In genomic region chr5:106634375-106634774, GRCh38 we compare ENCODE assay signal across 25 cellular contexts.
A peak's percentile ranks its signal among the peaks of the same experiment; 100 is the strongest.
DNase-seq lines count a peak whose midpoint lies in the region; ATAC-seq, FAIRE-seq and TF ChIP-seq lines count a peak whose summit lies in the region.
"Had no signal": no experiment of that assay in that cellular context is flagged by ENCODE, and none has a peak within 500 bp of the region (broad histone marks: within the 10 kb centered on the region; RNA-seq: fewer than 3 reads in every experiment).

No MANE protein-coding gene starts in this region.

- H3K4me2 ChIP-seq in PC-3 (ENCODE audit: low read length) (peak overlapping the region; percentile 62), endothelial cell of umbilical vein (ENCODE audit: insufficient read depth, low read length) (peak overlapping the region; percentile 24), skeletal muscle satellite cell (ENCODE audit: low read length) (peak overlapping the region; percentile 63)
- H3K4me2 ChIP-seq: BLaER1 treated with 17β-estradiol and CSF1 and Interleukin-3, amounts not matched to agents 10 nM and 100 nM had no signal

- no peaks in the 10 kb centered on the region for H3K9me2 ChIP-seq in PC-3 (replicated peaks; ENCODE audit: low read length)

- ATAC-seq in PC-3: peak; percentile 79
- ATAC-seq in HG03342 (IDR thresholded peaks at IDR 0.05; ENCODE audit: unreplicated experiment): no peak
- ATAC-seq in GM21717 (IDR thresholded peaks at IDR 0.05; ENCODE audit: unreplicated experiment): no peak
- no peak for ATAC-seq in GM18861 (IDR thresholded peaks at IDR 0.05; ENCODE audit: unreplicated experiment)
- ATAC-seq: GM12878, K562 had no signal

- TF ChIP-seq CTCF in A673 (conservative IDR thresholded peaks at IDR 0.05; ENCODE audit: low read depth, low read length) (no peak), PC-3 (conservative IDR thresholded peaks at IDR 0.05; ENCODE audit: low read depth, low read length) (no peak), endothelial cell of umbilical vein (IDR thresholded peaks at IDR 0.05; ENCODE audit: extremely low read depth in 1 of 2, insufficient read depth in 1 of 2, low read depth in 1 of 2, low read length in 2 of 2) (no peak), spleen (IDR thresholded peaks at IDR 0.05 in 8 of 11, conservative IDR thresholded peaks at IDR 0.05 in 3 of 11) (no peak)

- BruUV-seq in A673 (replicated peaks; lab: Mats Ljungman, UMichigan) (no TSS peak), PC-3 (replicated peaks; lab: Mats Ljungman, UMichigan) (no TSS peak), endothelial cell of umbilical vein (replicated peaks; lab: Mats Ljungman, UMichigan) (no TSS peak)

- peak overlapping the region; percentile 43 for H3K27ac ChIP-seq in A673 (ENCODE audit: low read depth, low read length, poor library complexity, severe bottlenecking)
- peak overlapping the region; percentile 41 for H3K27ac ChIP-seq in PC-3 (ENCODE audit: low read length)
- no peak overlapping the region for H3K27ac ChIP-seq in endothelial cell of umbilical vein (ENCODE audit: insufficient read depth, low read depth, low read length)
- no peak overlapping the region for H3K27ac ChIP-seq in spleen
- H3K27ac ChIP-seq: BLaER1 treated with 17β-estradiol and CSF1 and Interleukin-3, amounts not matched to agents 10 nM and 100 nM; SJSA1 had no signal

- CTCF ChIA-PET in A673 (lab: Charles Lee) (no interaction called here), PC-3 (lab: Charles Lee) (no interaction called here), endothelial cell of umbilical vein (lab: Charles Lee) (interaction anchor here (1.3 to 1.6 kb wide), 5 partner anchors 13 to 365 kb away, joined by 3 to 4 read pairs (median 4); no protein-coding TSS in a partner anchor)

- no peaks in the 10 kb centered on the region for H3K27me3 ChIP-seq in A673 (replicated peaks; ENCODE audit: insufficient read depth, low read depth, low read length, poor library complexity)
- H3K27me3 ChIP-seq in PC-3 (ENCODE audit: low read length): no peaks in the 10 kb centered on the region
- no peaks in the 10 kb centered on the region for H3K27me3 ChIP-seq in endothelial cell of umbilical vein (ENCODE audit: control insufficient read depth in 2 of 2, insufficient read depth in 2 of 2, low read length in 2 of 2)
- no peaks in the 10 kb centered on the region for H3K27me3 ChIP-seq in skeletal muscle satellite cell (ENCODE audit: control insufficient read depth, insufficient read depth, low read length)
- no peaks in the 10 kb centered on the region for H3K27me3 ChIP-seq in spleen (replicated peaks in 1 of 7)
- H3K27me3 ChIP-seq: BLaER1 treated with 17β-estradiol and CSF1 and Interleukin-3, amounts not matched to agents 10 nM and 100 nM; SJSA1 had no signal

- H4K20me1 ChIP-seq in PC-3 (ENCODE audit: low read length): no peaks in the 10 kb centered on the region
- no peaks in the 10 kb centered on the region for H4K20me1 ChIP-seq in endothelial cell of umbilical vein (replicated peaks; ENCODE audit: control insufficient read depth, extremely low read depth, insufficient read depth, low read length)
- H4K20me1 ChIP-seq: BLaER1 treated with 17β-estradiol and CSF1 and Interleukin-3, amounts not matched to agents 10 nM and 100 nM had no signal

- dilution Hi-C loops in endothelial cell of umbilical vein (cut with MboI; ENCODE audit: extremely low pct_ligation_motif_present, low sequenced_read_pairs): no loop called here

- no peaks in the 10 kb centered on the region for H3K9me1 ChIP-seq in endothelial cell of umbilical vein (replicated peaks; ENCODE audit: control insufficient read depth, extremely low read depth, insufficient read depth, low read length)

- TF ChIP-seq POLR2A in endothelial cell of umbilical vein (IDR thresholded peaks at IDR 0.05; ENCODE audit: low read depth, low read length) (no peak), spleen (IDR thresholded peaks at IDR 0.05) (no peak)

- H3K9ac ChIP-seq in PC-3 (ENCODE audit: low read length) (no peak overlapping the region), endothelial cell of umbilical vein (replicated peaks; ENCODE audit: extremely low read depth, insufficient read depth, low read length) (no peak overlapping the region), skeletal muscle satellite cell (ENCODE audit: low read depth, low read length) (no peak overlapping the region)
- H3K9ac ChIP-seq: BLaER1 treated with 17β-estradiol and CSF1 and Interleukin-3, amounts not matched to agents 10 nM and 100 nM had no signal

- intact Hi-C loops in A673 (cut with micrococcal nuclease; ENCODE audit: unreplicated experiment): no loop called here
- intact Hi-C loops in PC-3 (cut with micrococcal nuclease): loop anchor here (5.0 to 10.0 kb wide), 2 partner anchors 237 to 370 kb away; no protein-coding TSS in a partner anchor
- intact Hi-C loops in endothelial cell of umbilical vein (cut with micrococcal nuclease): no loop called here
- intact Hi-C loops in spleen (cut with DNase I; ENCODE audit: low total_unique reads): no loop called here

- 54 to 83% (median 65%) methylated on average over 2 of the region's 2 CpGs for WGBS in spleen, 5 donors

- H3K4me1 ChIP-seq in A673 (ENCODE audit: insufficient read depth, low read length, poor library complexity, severe bottlenecking) (peaks cover 11% of the 10 kb centered on the region), PC-3 (ENCODE audit: insufficient read depth, low read length) (peaks cover 22% of the 10 kb centered on the region), endothelial cell of umbilical vein (ENCODE audit: control insufficient read depth, extremely low read depth, insufficient read depth, low read length) (peaks cover 6% of the 10 kb centered on the region), skeletal muscle satellite cell (ENCODE audit: control insufficient read depth, insufficient read depth, low read length) (peaks cover 10% of the 10 kb centered on the region), spleen (no peaks in the 10 kb centered on the region)
- H3K4me1 ChIP-seq: BLaER1 treated with 17β-estradiol and CSF1 and Interleukin-3, amounts not matched to agents 10 nM and 100 nM; SJSA1 had no signal

- H3F3A ChIP-seq in PC-3 (ENCODE audit: low read length, unreplicated experiment): no peaks in the 10 kb centered on the region

- H3K79me2 ChIP-seq in PC-3 (ENCODE audit: low read length): no peaks in the 10 kb centered on the region
- no peaks in the 10 kb centered on the region for H3K79me2 ChIP-seq in endothelial cell of umbilical vein (ENCODE audit: control insufficient read depth, insufficient read depth, low read length)

- H3K36me3 ChIP-seq in A673 (ENCODE audit: insufficient read depth, low read length, poor library complexity, severe bottlenecking) (no peaks in the 10 kb centered on the region), PC-3 (ENCODE audit: low read depth, low read length) (no peaks in the 10 kb centered on the region), endothelial cell of umbilical vein (ENCODE audit: control insufficient read depth in 2 of 2, extremely low read depth in 1 of 2, insufficient read depth in 2 of 2, low read length in 2 of 2) (no peaks in the 10 kb centered on the region), skeletal muscle satellite cell (ENCODE audit: insufficient read depth, low read length) (no peaks in the 10 kb centered on the region), spleen (no peaks in the 10 kb centered on the region)
- H3K36me3 ChIP-seq: BLaER1 treated with 17β-estradiol and CSF1 and Interleukin-3, amounts not matched to agents 10 nM and 100 nM; SJSA1 had no signal

- DNase-seq in A673 (ENCODE audit: low spot score) (peak; percentile 47), PC-3 (peak; percentile 79), endothelial cell of umbilical vein (ENCODE audit: low read depth, low spot score) (peak; percentile 30), spleen (no peak)
- DNase-seq: 8988T; AML-193; CD4-positive, alpha-beta T cell; DMS53; GDM1; Kasumi-1; NCI-H1105 treated with DMSO at 0.1 percent for 48 hours; NCI-H2029; NCI-H526 treated with DMSO at 0.1 percent for 48 hours; Right ventricle myocardium superior; RPMI8226; SW 1271 had no signal

- POLR2A ChIA-PET in A673 (lab: Charles Lee; ENCODE audit: low non-redundant PET): interaction anchor here (0.7 kb wide), 1 partner anchor 974 kb away, joined by 9 read pairs; no protein-coding TSS in a partner anchor
- POLR2A ChIA-PET in PC-3 (lab: Charles Lee; ENCODE audit: unreplicated experiment): interaction anchor here (0.7 kb wide), 1 partner anchor 46 kb away, joined by 4 read pairs; no protein-coding TSS in a partner anchor
- POLR2A ChIA-PET in endothelial cell of umbilical vein (lab: Charles Lee): interaction anchor here (0.7 kb wide), 1 partner anchor 982 kb away, joined by 3 read pairs; no protein-coding TSS in a partner anchor

- FAIRE-seq in endothelial cell of umbilical vein (lab: Jason Lieb, UNC): no peak
- FAIRE-seq: GM12878, HTR-8/SVneo, K562 had no signal

- no peak overlapping the region for H3K4me3 ChIP-seq in A673 (ENCODE audit: low read depth, low read length, poor library complexity, severe bottlenecking)
- H3K4me3 ChIP-seq in PC-3 (ENCODE audit: low read length): peak overlapping the region; percentile 20; the same call in 1 of the 2 replicates
- H3K4me3 ChIP-seq in endothelial cell of umbilical vein (replicated peaks in 1 of 3; ENCODE audit: insufficient read depth in 1 of 3, low read depth in 1 of 3, low read length in 3 of 3): no peak overlapping the region
- no peak overlapping the region for H3K4me3 ChIP-seq in skeletal muscle satellite cell (ENCODE audit: low read length)
- no peak overlapping the region for H3K4me3 ChIP-seq in spleen
- H3K4me3 ChIP-seq: BLaER1 treated with 17β-estradiol and CSF1 and Interleukin-3, amounts not matched to agents 10 nM and 100 nM; GM12878; K562; SJSA1 had no signal

- H2AFZ ChIP-seq in PC-3 (ENCODE audit: low read length) (peak overlapping the region; percentile 25; the same call in 1 of the 2 replicates), endothelial cell of umbilical vein (ENCODE audit: low read depth, low read length) (peak overlapping the region; percentile 48)

- H3K9me3 ChIP-seq in A673 (ENCODE audit: low read depth, low read length, poor library complexity, severe bottlenecking): no peaks in the 10 kb centered on the region
- no peaks in the 10 kb centered on the region for H3K9me3 ChIP-seq in PC-3 (ENCODE audit: low read length)
- no peaks in the 10 kb centered on the region for H3K9me3 ChIP-seq in endothelial cell of umbilical vein (replicated peaks; ENCODE audit: control insufficient read depth, insufficient read depth, low read length)
- H3K9me3 ChIP-seq in skeletal muscle satellite cell (replicated peaks; ENCODE audit: low read length): no peaks in the 10 kb centered on the region
- no peaks in the 10 kb centered on the region for H3K9me3 ChIP-seq in spleen
- H3K9me3 ChIP-seq: BLaER1 treated with 17β-estradiol and CSF1 and Interleukin-3, amounts not matched to agents 10 nM and 100 nM had no signal

TF ChIP-seq in endothelial cell of umbilical vein, 7 proteins besides CTCF, POLR2A, EP300 and RAD21:
- TF ChIP-seq JUN (IDR thresholded peaks at IDR 0.05; ENCODE audit: borderline replicate concordance, insufficient read depth, insufficient read length, low read depth) (no peak), FOS (IDR thresholded peaks at IDR 0.05; ENCODE audit: borderline replicate concordance, insufficient read depth, low read length) (no peak), GATA2 (IDR thresholded peaks at IDR 0.05; ENCODE audit: insufficient read depth, insufficient read length, low read depth, low read length) (peak; percentile 19)

Comparison
In these comparisons a context has a peak if more than half of its experiments do, and no peak if none do; other contexts are left out.
1. H3K27ac ChIP-seq: peak in A673 (single experiment) and PC-3 (single experiment); none in endothelial cell of umbilical vein (single experiment) and spleen (0 of 8).
2. Peak in every context shown above with its lines, with median percentiles within 50 percentile points of each other: H3K4me2 ChIP-seq.